21 cellular contexts compared by ENCODE assay signal in the genomic region with DNA sequence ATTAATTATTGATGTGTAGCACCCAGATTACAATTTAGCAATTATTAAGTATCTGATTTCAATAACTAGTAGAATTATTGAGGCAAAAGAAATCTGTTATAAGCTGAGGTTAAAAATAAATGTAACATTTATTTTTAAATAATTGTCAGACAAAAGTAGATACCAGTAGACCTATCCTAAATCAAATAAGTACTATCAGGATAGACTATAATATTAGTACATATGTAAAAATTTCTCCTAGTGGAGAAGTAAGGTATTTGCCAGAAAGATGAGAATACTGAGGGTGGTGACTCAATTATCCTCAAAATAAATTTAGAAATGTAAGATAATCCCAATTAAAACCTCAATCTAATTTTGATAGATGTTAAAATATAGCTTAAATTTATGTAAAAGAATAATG.
"Had no signal": no experiment of that assay in that cellular context is flagged by ENCODE, and none has a peak within 500 bp of the region (broad histone marks: within the 10 kb centered on the region; RNA-seq: fewer than 3 reads in every experiment).

No MANE protein-coding gene starts in this region.

- DNase-seq: activated CD4-positive, alpha-beta T cell treated with anti-CD3 and anti-CD28 coated beads, Interleukin-2, amount 10 ng/mL, durations not matched to agents 7 days and 5 days; activated CD8-positive, alpha-beta memory T cell treated with anti-CD3 and anti-CD28 coated beads, Interleukin-2, amount 50 U/mL, for 4 hours; activated CD8-positive, alpha-beta T cell treated with anti-CD3 and anti-CD28 coated beads, Interleukin-2, amount 10 ng/mL, durations not matched to agents 7 days and 5 days; activated naive CD4-positive, alpha-beta T cell treated with anti-CD3 and anti-CD28 coated beads for 36 hours; activated T-cell treated with anti-CD3 and anti-CD28 coated beads, Interleukin-2, amount 50 U/mL, for 4 hours; body of pancreas; caudate nucleus; dorsolateral prefrontal cortex; heart left ventricle; kidney glomerular epithelial cell; left ventricle myocardium inferior; mucosa of descending colon; naive B cell; stimulated activated CD4-positive, alpha-beta T cell treated with anti-CD3 and anti-CD28 coated beads, Interleukin-4, amount 100 ng/mL, for 24 hours; stomach; upper lobe of left lung had no signal

- H3K9me3 ChIP-seq: body of pancreas, heart left ventricle, left ventricle myocardium inferior, mucosa of descending colon, neutrophil, stomach, upper lobe of left lung had no signal

- H3K4me3 Mint-ChIP-seq: activated CD4-positive, alpha-beta T cell treated with anti-CD3 and anti-CD28 coated beads, Interleukin-2, amount 10 ng/mL, durations not matched to agents 7 days and 5 days; activated CD8-positive, alpha-beta T cell treated with anti-CD3 and anti-CD28 coated beads, Interleukin-2, amount 10 ng/mL, durations not matched to agents 7 days and 5 days; activated naive CD4-positive, alpha-beta T cell treated with anti-CD3 and anti-CD28 coated beads for 36 hours; activated T-cell treated with anti-CD3 and anti-CD28 coated beads, Interleukin-2, amount 50 U/mL, for 4 hours; naive B cell; stimulated activated effector memory CD8-positive, alpha-beta T cell treated with anti-CD3 and anti-CD28 coated beads, Interleukin-12 subunit alpha, Interleukin-12 subunit beta, amount 100 ng/mL, for 72 hours had no signal

- H2AFZ ChIP-seq: parathyroid adenoma had no signal

- H3K27ac ChIP-seq: body of pancreas, dorsolateral prefrontal cortex, heart left ventricle, left ventricle myocardium inferior, neutrophil, parathyroid adenoma, stomach, upper lobe of left lung had no signal

- H3K4me1 ChIP-seq: body of pancreas, heart left ventricle, left ventricle myocardium inferior, parathyroid adenoma, stomach, upper lobe of left lung had no signal

- H3K36me3 Mint-ChIP-seq: naive B cell; stimulated activated effector memory CD8-positive, alpha-beta T cell treated with anti-CD3 and anti-CD28 coated beads, Interleukin-12 subunit alpha, Interleukin-12 subunit beta, amount 100 ng/mL, for 72 hours had no signal

- H3K4me3 ChIP-seq: body of pancreas, dorsolateral prefrontal cortex, heart left ventricle, left ventricle myocardium inferior, mucosa of descending colon, stomach, upper lobe of left lung had no signal

- H3K9me3 Mint-ChIP-seq: activated CD4-positive, alpha-beta T cell treated with anti-CD3 and anti-CD28 coated beads, Interleukin-2, amount 10 ng/mL, durations not matched to agents 7 days and 5 days had no signal

- H3K9ac ChIP-seq: parathyroid adenoma had no signal

- H3K27ac Mint-ChIP-seq: activated CD4-positive, alpha-beta T cell treated with anti-CD3 and anti-CD28 coated beads, Interleukin-2, amount 10 ng/mL, durations not matched to agents 7 days and 5 days; activated CD8-positive, alpha-beta T cell treated with anti-CD3 and anti-CD28 coated beads, Interleukin-2, amount 10 ng/mL, durations not matched to agents 7 days and 5 days; activated naive CD4-positive, alpha-beta T cell treated with anti-CD3 and anti-CD28 coated beads for 36 hours; naive B cell; stimulated activated effector memory CD8-positive, alpha-beta T cell treated with anti-CD3 and anti-CD28 coated beads, Interleukin-12 subunit alpha, Interleukin-12 subunit beta, amount 100 ng/mL, for 72 hours had no signal

- H3K36me3 ChIP-seq: heart left ventricle, left ventricle myocardium inferior, neutrophil, stomach, upper lobe of left lung had no signal

- H3K4me1 Mint-ChIP-seq: activated CD4-positive, alpha-beta T cell treated with anti-CD3 and anti-CD28 coated beads, Interleukin-2, amount 10 ng/mL, durations not matched to agents 7 days and 5 days; naive B cell; stimulated activated effector memory CD8-positive, alpha-beta T cell treated with anti-CD3 and anti-CD28 coated beads, Interleukin-12 subunit alpha, Interleukin-12 subunit beta, amount 100 ng/mL, for 72 hours had no signal

- H3K79me2 ChIP-seq: parathyroid adenoma had no signal

- H3K27me3 Mint-ChIP-seq: activated CD4-positive, alpha-beta T cell treated with anti-CD3 and anti-CD28 coated beads, Interleukin-2, amount 10 ng/mL, durations not matched to agents 7 days and 5 days; naive B cell had no signal

- ATAC-seq: activated CD4-positive, CD25-positive, alpha-beta regulatory T cell treated with anti-CD3 and anti-CD28 coated beads, Interleukin-2, amount 50 U/mL, for 24 hours; activated CD8-positive, alpha-beta T cell treated with anti-CD3 and anti-CD28 coated beads, Interleukin-2, amount 10 ng/mL, durations not matched to agents 7 days and 5 days; activated T-cell treated with anti-CD3 and anti-CD28 coated beads, Interleukin-2, amount 50 U/mL, for 4 hours; body of pancreas; heart left ventricle; mucosa of descending colon; sciatic nerve; stimulated activated effector memory CD8-positive, alpha-beta T cell treated with anti-CD3 and anti-CD28 coated beads, Interleukin-12 subunit alpha, Interleukin-12 subunit beta, amount 100 ng/mL, for 72 hours had no signal

- H3K27me3 ChIP-seq: body of pancreas, dorsolateral prefrontal cortex, heart left ventricle, neutrophil, stomach, upper lobe of left lung had no signal
